ENCODE assay signal across 1 cellular context in the genomic region with DNA sequence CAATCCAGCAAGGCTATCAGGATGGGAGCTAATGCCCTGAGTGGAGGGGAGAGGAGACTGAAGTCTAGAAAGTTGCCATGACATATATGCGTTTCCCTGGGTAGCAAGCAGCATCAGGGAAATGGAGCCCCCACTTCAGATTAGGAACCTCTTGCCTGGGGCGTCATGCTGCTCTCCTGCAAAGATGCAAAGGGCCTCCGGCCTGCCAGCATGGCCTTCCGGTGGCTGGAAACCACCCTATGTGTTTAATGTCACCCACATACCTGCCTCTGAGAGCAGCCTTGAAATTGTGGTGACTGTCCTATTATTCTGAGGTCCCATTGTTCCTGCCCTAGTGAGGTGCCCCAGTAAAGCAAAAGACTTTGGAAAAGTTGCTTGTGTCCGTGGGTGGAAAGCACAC.
TF ChIP-seq lines count a peak whose summit lies in the region.

No MANE protein-coding gene starts in this region.

TF ChIP-seq in HepG2, 621 proteins besides CTCF, POLR2A, EP300 and RAD21:
- no peak for TF ChIP-seq KDM1A (CRISPR knock-in tag; IDR thresholded peaks at IDR 0.05)
- TF ChIP-seq, protein P1, sequence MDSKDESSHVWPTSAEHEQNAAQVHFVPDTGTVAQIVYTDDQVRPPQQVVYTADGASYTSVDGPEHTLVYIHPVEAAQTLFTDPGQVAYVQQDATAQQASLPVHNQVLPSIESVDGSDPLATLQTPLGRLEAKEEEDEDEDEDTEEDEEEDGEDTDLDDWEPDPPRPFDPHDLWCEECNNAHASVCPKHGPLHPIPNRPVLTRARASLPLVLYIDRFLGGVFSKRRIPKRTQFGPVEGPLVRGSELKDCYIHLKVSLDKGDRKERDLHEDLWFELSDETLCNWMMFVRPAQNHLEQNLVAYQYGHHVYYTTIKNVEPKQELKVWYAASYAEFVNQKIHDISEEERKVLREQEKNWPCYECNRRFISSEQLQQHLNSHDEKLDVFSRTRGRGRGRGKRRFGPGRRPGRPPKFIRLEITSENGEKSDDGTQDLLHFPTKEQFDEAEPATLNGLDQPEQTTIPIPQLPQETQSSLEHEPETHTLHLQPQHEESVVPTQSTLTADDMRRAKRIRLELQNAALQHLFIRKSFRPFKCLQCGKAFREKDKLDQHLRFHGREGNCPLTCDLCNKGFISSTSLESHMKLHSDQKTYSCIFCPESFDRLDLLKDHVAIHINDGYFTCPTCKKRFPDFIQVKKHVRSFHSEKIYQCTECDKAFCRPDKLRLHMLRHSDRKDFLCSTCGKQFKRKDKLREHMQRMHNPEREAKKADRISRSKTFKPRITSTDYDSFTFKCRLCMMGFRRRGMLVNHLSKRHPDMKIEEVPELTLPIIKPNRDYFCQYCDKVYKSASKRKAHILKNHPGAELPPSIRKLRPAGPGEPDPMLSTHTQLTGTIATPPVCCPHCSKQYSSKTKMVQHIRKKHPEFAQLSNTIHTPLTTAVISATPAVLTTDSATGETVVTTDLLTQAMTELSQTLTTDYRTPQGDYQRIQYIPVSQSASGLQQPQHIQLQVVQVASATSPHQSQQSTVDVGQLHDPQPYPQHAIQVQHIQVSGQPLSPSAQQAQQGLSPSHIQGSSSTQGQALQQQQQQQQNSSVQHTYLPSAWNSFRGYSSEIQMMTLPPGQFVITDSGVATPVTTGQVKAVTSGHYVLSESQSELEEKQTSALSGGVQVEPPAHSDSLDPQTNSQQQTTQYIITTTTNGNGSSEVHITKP (CRISPR knock-in tag; IDR thresholded peaks at IDR 0.05; ENCODE audit: low read depth): no peak
- no peak for TF ChIP-seq RBFOX2 (IDR thresholded peaks at IDR 0.05; ENCODE audit: low read depth, low read length)
TF ChIP-seq in HepG2: peak in this region for 0.
